10 cellular contexts compared by ENCODE assay signal in genomic region chr10:85946713-85947326, GRCh38.
DNase-seq lines count a peak whose midpoint lies in the region; ATAC-seq and TF ChIP-seq lines count a peak whose summit lies in the region.
"Had no signal": no experiment of that assay in that cellular context is flagged by ENCODE, and none has a peak within 500 bp of the region (broad histone marks: within the 10 kb centered on the region; RNA-seq: fewer than 3 reads in every experiment).

No MANE protein-coding gene starts in this region.

- H3K36me3 Mint-ChIP-seq in natural killer cell treated with Interleukin-12 subunit alpha and Interleukin-12 subunit beta and Interleukin-15 and Interleukin-18, amount 100 ng/mL, for 72 hours = no peaks in the 10 kb centered on the region
- H3K36me3 Mint-ChIP-seq in natural killer cell = no peaks in the 10 kb centered on the region

- H3K9ac ChIP-seq in mammary epithelial cell (ENCODE audit: insufficient read depth, low read length) = no peak overlapping the region

- H3K79me2 ChIP-seq in mammary epithelial cell (ENCODE audit: insufficient read depth, low read length) = no peaks in the 10 kb centered on the region

- no peaks in the 10 kb centered on the region for H3K9me3 Mint-ChIP-seq in natural killer cell treated with Interleukin-12 subunit alpha and Interleukin-12 subunit beta and Interleukin-15 and Interleukin-18, amount 100 ng/mL, for 72 hours
- peaks cover 0 to 2% of the 10 kb centered on the region in 2 donors for H3K9me3 Mint-ChIP-seq in natural killer cell

- in situ Hi-C loops in mammary epithelial cell (cut with MboI; ENCODE audit: low sequenced_read_pairs in 2 of 2) = no loop called here

- H4K20me1 ChIP-seq in mammary epithelial cell (ENCODE audit: insufficient read depth, low read length) = no peaks in the 10 kb centered on the region

- WGBS in mammary epithelial cell (ENCODE audit: low coverage, missing lambda C conversion rate) = 70% methylated on average over 5 of the region's 7 CpGs

- dilution Hi-C loops in mammary epithelial cell (cut with HindIII; ENCODE audit: low sequenced_read_pairs) = no loop called here

- no peaks in the 10 kb centered on the region for H3K36me3 ChIP-seq in mammary epithelial cell (ENCODE audit: insufficient read depth, low read length)

- H3K4me3 Mint-ChIP-seq in natural killer cell treated with Interleukin-12 subunit alpha and Interleukin-12 subunit beta and Interleukin-15 and Interleukin-18, amount 100 ng/mL, for 72 hours = no peak overlapping the region
- no peak overlapping the region for H3K4me3 Mint-ChIP-seq in natural killer cell
- H3K4me3 Mint-ChIP-seq: activated CD8-positive, alpha-beta T cell treated with anti-CD3 and anti-CD28 coated beads, Interleukin-2, amount 10 ng/mL, durations not matched to agents 7 days and 5 days had no signal

- H3K4me1 Mint-ChIP-seq in natural killer cell treated with Interleukin-12 subunit alpha and Interleukin-12 subunit beta and Interleukin-15 and Interleukin-18, amount 100 ng/mL, for 72 hours (ENCODE audit: low read depth in 2 of 2) = peaks cover 0 to 3% of the 10 kb centered on the region in 2 donors
- no peaks in the 10 kb centered on the region for H3K4me1 Mint-ChIP-seq in natural killer cell

- no peak overlapping the region for H3K27ac Mint-ChIP-seq in natural killer cell treated with Interleukin-12 subunit alpha and Interleukin-12 subunit beta and Interleukin-15 and Interleukin-18, amount 100 ng/mL, for 72 hours
- H3K27ac Mint-ChIP-seq in natural killer cell = no peak overlapping the region
- H3K27ac Mint-ChIP-seq: activated CD8-positive, alpha-beta T cell treated with anti-CD3 and anti-CD28 coated beads, Interleukin-2, amount 10 ng/mL, durations not matched to agents 7 days and 5 days had no signal

- H3K27me3 Mint-ChIP-seq in natural killer cell treated with Interleukin-12 subunit alpha and Interleukin-12 subunit beta and Interleukin-15 and Interleukin-18, amount 100 ng/mL, for 72 hours = peaks cover 3 to 16% of the 10 kb centered on the region in 2 donors
- H3K27me3 Mint-ChIP-seq in natural killer cell (ENCODE audit: low read depth in 2 of 2) = peaks cover 0 to 5% of the 10 kb centered on the region in 2 donors

- intact Hi-C loops in natural killer cell (cut with micrococcal nuclease) (no loop called here), Right ventricle myocardium inferior (cut with DNase I) (no loop called here), mammary epithelial cell (cut with micrococcal nuclease) (no loop called here)

- H3K4me1 ChIP-seq in mammary epithelial cell (ENCODE audit: insufficient read depth, low read length) = no peaks in the 10 kb centered on the region

- peak; percentile 13 to 43 for ATAC-seq in natural killer cell treated with Interleukin-12 subunit alpha and Interleukin-12 subunit beta and Interleukin-15 and Interleukin-18, amount 100 ng/mL, for 72 hours
- ATAC-seq in natural killer cell (no peak), HG02623 (IDR thresholded peaks at IDR 0.05; ENCODE audit: unreplicated experiment) (peak; percentile 87), HG03571 (IDR thresholded peaks at IDR 0.05; ENCODE audit: unreplicated experiment) (peak; percentile 86), Right ventricle myocardium inferior (no peak)
- ATAC-seq: activated CD8-positive, alpha-beta T cell treated with anti-CD3 and anti-CD28 coated beads, Interleukin-2, amount 10 ng/mL, durations not matched to agents 7 days and 5 days had no signal

- CTCF ChIA-PET in mammary epithelial cell (lab: Charles Lee; ENCODE audit: low non-redundant PET) = no interaction called here

- no TSS peak for BruUV-seq in mammary epithelial cell (replicated peaks; lab: Mats Ljungman, UMichigan)

- TF ChIP-seq CTCF in natural killer cell (IDR thresholded peaks at IDR 0.05) (no peak), mammary epithelial cell (conservative IDR thresholded peaks at IDR 0.05 in 1 of 2, IDR thresholded peaks at IDR 0.05 in 1 of 2; ENCODE audit: extremely low read depth in 1 of 2, insufficient read depth in 1 of 2, low read depth in 1 of 2, low read length in 2 of 2) (no peak)

- H3K9me3 ChIP-seq in mammary epithelial cell (replicated peaks; ENCODE audit: insufficient read depth, low read length) = no peaks in the 10 kb centered on the region

- H3K27ac ChIP-seq in mammary epithelial cell (ENCODE audit: insufficient read depth, low read depth, low read length) = no peak overlapping the region
- H3K27ac ChIP-seq: HL-60 had no signal

- H2AFZ ChIP-seq in mammary epithelial cell (ENCODE audit: low read depth, low read length) = no peak overlapping the region

- no peak overlapping the region for H3K4me2 ChIP-seq in mammary epithelial cell (ENCODE audit: insufficient read depth, low read depth, low read length)

- no peaks in the 10 kb centered on the region for H3K27me3 ChIP-seq in mammary epithelial cell (ENCODE audit: insufficient read depth, low read length)

- DNase-seq in natural killer cell treated with Interleukin-12 subunit alpha and Interleukin-12 subunit beta and Interleukin-15 and Interleukin-18, amount 100 ng/mL, for 72 hours (ENCODE audit: low spot score) = no peak
- no peak for DNase-seq in natural killer cell
- no peak for DNase-seq in putamen (ENCODE audit: low spot score)
- no peak for DNase-seq in Right ventricle myocardium inferior (ENCODE audit: missing footprints)
- DNase-seq in mammary epithelial cell = no peak
- no peak for DNase-seq in dedifferentiated amniotic fluid mesenchymal stem cell (ENCODE audit: extremely low spot score)
- DNase-seq: activated CD8-positive, alpha-beta T cell treated with anti-CD3 and anti-CD28 coated beads, Interleukin-2, amount 10 ng/mL, durations not matched to agents 7 days and 5 days had no signal

- no peak overlapping the region for H3K4me3 ChIP-seq in mammary epithelial cell (replicated peaks in 1 of 3; ENCODE audit: insufficient read depth in 1 of 3, low read depth in 2 of 3, low read length in 3 of 3)

Comparison
In these comparisons a context has a peak if more than half of its experiments do, and no peak if none do; other contexts are left out.
1. ATAC-seq: peak in natural killer cell treated with Interleukin-12 subunit alpha and Interleukin-12 subunit beta and Interleukin-15 and Interleukin-18, amount 100 ng/mL, for 72 hours (2 of 2), HG02623 (single experiment) and HG03571 (single experiment); none in natural killer cell (0 of 3) and Right ventricle myocardium inferior (single experiment).